Comparison of ENCODE assay signal across 8 cellular contexts in the genomic region with DNA sequence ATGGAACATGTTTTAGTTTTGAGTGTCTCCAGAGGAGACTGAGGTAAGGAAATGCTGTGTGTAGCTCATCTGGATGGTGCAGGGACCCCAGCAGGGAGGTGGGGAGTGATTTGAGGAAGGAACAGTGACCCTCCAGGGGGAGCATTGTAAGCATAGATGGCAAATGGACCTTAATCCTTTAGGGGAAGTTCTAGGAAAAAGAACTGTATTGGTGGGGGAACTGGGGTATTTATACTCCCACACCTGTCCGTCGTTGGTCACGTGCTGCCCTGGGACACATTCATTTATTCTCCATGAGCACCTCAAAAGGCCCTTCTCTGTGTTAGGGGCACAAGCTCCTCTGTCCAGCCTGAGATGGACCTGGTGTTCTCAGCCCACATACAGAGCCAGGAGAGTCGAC.
"Had no signal": no experiment of that assay in that cellular context is flagged by ENCODE, and none has a peak within 500 bp of the region (broad histone marks: within the 10 kb centered on the region; RNA-seq: fewer than 3 reads in every experiment).

No MANE protein-coding gene starts in this region.

- H3K4me3 ChIP-seq: K562 had no signal

- DNase-seq: IMR-90, KBM-7, KG1 had no signal

- FAIRE-seq: HepG2, HTR-8/SVneo, K562 had no signal

- H3K36me3 Mint-ChIP-seq: IgD-negative memory B cell had no signal

- H3K4me3 Mint-ChIP-seq: IgD-negative memory B cell had no signal

- H3K27ac ChIP-seq: HL-60 had no signal

- H3K4me1 Mint-ChIP-seq: IgD-negative memory B cell had no signal

- ATAC-seq: HepG2, K562 had no signal

- H3K27ac Mint-ChIP-seq: IgD-negative memory B cell had no signal
